ENCODE assay signal across 30 cellular contexts in the genomic region with DNA sequence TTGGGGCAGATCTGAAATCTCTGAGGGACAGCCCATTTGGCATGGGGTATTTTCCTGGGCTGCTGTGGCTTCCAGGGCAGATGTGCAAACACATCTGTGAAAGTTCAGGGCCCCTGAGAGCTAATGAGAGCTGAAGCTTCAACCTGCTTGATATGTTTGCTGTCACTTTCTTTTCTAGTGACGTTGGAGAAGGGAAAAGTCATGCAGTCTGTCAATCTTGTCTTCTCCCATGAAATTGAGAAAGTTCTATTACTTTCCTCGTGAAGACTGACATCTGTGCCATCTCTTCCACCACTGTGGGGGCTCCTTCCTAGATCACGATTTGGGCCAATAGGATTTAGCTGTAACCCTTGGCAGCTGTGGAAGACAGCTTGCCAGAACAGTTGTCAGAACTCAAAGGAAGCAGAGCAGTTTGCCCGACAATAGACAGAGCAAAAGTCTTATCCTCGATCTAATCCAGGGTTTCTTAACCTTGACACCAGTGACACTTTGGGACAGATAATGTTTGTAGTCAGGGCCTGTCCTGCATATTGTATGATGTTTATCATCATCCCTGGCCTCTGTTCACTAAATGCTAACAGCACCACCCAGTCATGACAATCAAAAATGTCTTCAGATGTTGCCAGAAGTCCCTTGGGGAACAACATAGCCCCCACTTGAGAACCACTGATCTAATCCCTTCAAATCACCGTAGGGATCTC.
"Had no signal": no experiment of that assay in that cellular context is flagged by ENCODE, and none has a peak within 500 bp of the region (broad histone marks: within the 10 kb centered on the region; RNA-seq: fewer than 3 reads in every experiment).

No MANE protein-coding gene starts in this region.

- H3K27me3 ChIP-seq: ascending aorta, cardiac muscle cell, MG63, Peyer's patch, SJSA1 had no signal

- ATAC-seq: activated CD8-positive, alpha-beta T cell treated with anti-CD3 and anti-CD28 coated beads for 36 hours; activated T-cell treated with anti-CD3 and anti-CD28 coated beads, Interleukin-2, amount 50 U/mL, for 72 hours; activated T-helper 17 cell treated with anti-CD3 and anti-CD28 coated beads, Interleukin-2, amount 50 U/mL, for 72 hours; PC-3 had no signal

- DNase-seq: activated CD4-positive, alpha-beta T cell treated with anti-CD3 and anti-CD28 coated beads, Interleukin-2, amount 10 ng/mL, durations not matched to agents 24 days and 14 days; activated CD4-positive, alpha-beta T cell treated with anti-CD3 and anti-CD28 coated beads, Interleukin-2, amount 50 U/mL, for 4 hours; activated CD8-positive, alpha-beta T cell treated with anti-CD3 and anti-CD28 coated beads for 36 hours; activated effector memory CD4-positive, alpha-beta T cell treated with anti-CD3 and anti-CD28 coated beads, Interleukin-2, amount 50 U/mL, for 16 hours; activated naive CD4-positive, alpha-beta T cell; activated naive CD4-positive, alpha-beta T cell treated with anti-CD3 and anti-CD28 coated beads, Interleukin-2, amount 50 U/mL, for 16 hours; activated naive CD8-positive, alpha-beta T cell treated with anti-CD3 and anti-CD28 coated beads, Interleukin-2, amount 10 ng/mL, durations not matched to agents 7 days and 5 days; activated T-cell treated with anti-CD3 and anti-CD28 coated beads, Interleukin-2, amount 50 U/mL, for 1 hour; activated T-cell treated with anti-CD3 and anti-CD28 coated beads, Interleukin-2, amount 50 U/mL, for 72 hours; amygdala; MG63; NCI-H1048; NCI-H1105 treated with DMSO at 0.1 percent for 48 hours; NCI-H1436; NCI-H1694; NCI-H1930; NCI-H2081 treated with DMSO at 0.1 percent for 48 hours; NCI-H510A; NCI-H69; NK-92 treated with Interleukin-12 subunit alpha and Interleukin-12 subunit beta, amount 100 ng/mL, for 24 hours; Peyer's patch; RPMI8226; SHP77 treated with DMSO at 0.1 percent for 48 hours; T1000 had no signal

- H3K9me3 Mint-ChIP-seq: activated CD4-positive, alpha-beta T cell treated with anti-CD3 and anti-CD28 coated beads, Interleukin-2, amount 10 ng/mL, durations not matched to agents 24 days and 14 days; activated CD8-positive, alpha-beta T cell treated with anti-CD3 and anti-CD28 coated beads for 36 hours; activated naive CD8-positive, alpha-beta T cell treated with anti-CD3 and anti-CD28 coated beads, Interleukin-2, amount 10 ng/mL, durations not matched to agents 7 days and 5 days; activated T-cell treated with anti-CD3 and anti-CD28 coated beads, Interleukin-2, amount 50 U/mL, for 72 hours; activated T-helper 17 cell treated with anti-CD3 and anti-CD28 coated beads, Interleukin-2, amount 50 U/mL, for 72 hours; central memory CD8-positive, alpha-beta T cell had no signal

- H3K36me3 Mint-ChIP-seq: activated naive CD8-positive, alpha-beta T cell treated with anti-CD3 and anti-CD28 coated beads, Interleukin-2, amount 10 ng/mL, durations not matched to agents 7 days and 5 days had no signal

- H3K4me1 ChIP-seq: ascending aorta, Peyer's patch, SJSA1 had no signal

- H3K9me3 ChIP-seq: ascending aorta, MG63, Peyer's patch, SJSA1 had no signal

- H3K36me3 ChIP-seq: ascending aorta, cardiac muscle cell, MG63, Peyer's patch, SJSA1 had no signal

- H3K27ac ChIP-seq: ascending aorta, cardiac muscle cell, Peyer's patch, SJSA1 had no signal

- H3K27ac Mint-ChIP-seq: activated CD4-positive, alpha-beta T cell treated with anti-CD3 and anti-CD28 coated beads, Interleukin-2, amount 10 ng/mL, durations not matched to agents 24 days and 14 days; activated CD8-positive, alpha-beta T cell treated with anti-CD3 and anti-CD28 coated beads for 36 hours; activated naive CD8-positive, alpha-beta T cell treated with anti-CD3 and anti-CD28 coated beads, Interleukin-2, amount 10 ng/mL, durations not matched to agents 7 days and 5 days; activated T-cell treated with anti-CD3 and anti-CD28 coated beads, Interleukin-2, amount 50 U/mL, for 72 hours; activated T-helper 17 cell treated with anti-CD3 and anti-CD28 coated beads, Interleukin-2, amount 50 U/mL, for 72 hours had no signal

- H3K4me3 ChIP-seq: ascending aorta, cardiac muscle cell, MG63, Peyer's patch, SJSA1 had no signal
